In genomic region chr13:58879114-58879513, GRCh38 we compare ENCODE assay signal across 28 cellular contexts.
"Had no signal": no experiment of that assay in that cellular context is flagged by ENCODE, and none has a peak within 500 bp of the region (broad histone marks: within the 10 kb centered on the region; RNA-seq: fewer than 3 reads in every experiment).

No MANE protein-coding gene starts in this region.

- H3K9me3 ChIP-seq: ascending aorta, breast epithelium had no signal

- H3K27ac ChIP-seq: ascending aorta, breast epithelium, cardiac muscle cell, coronary artery, dorsolateral prefrontal cortex had no signal

- FAIRE-seq: frontal cortex had no signal

- H3K27me3 ChIP-seq: ascending aorta, breast epithelium, cardiac muscle cell, dorsolateral prefrontal cortex had no signal

- DNase-seq: activated CD4-positive, alpha-beta memory T cell treated with anti-CD3 and anti-CD28 coated beads for 36 hours; activated CD4-positive, alpha-beta T cell treated with anti-CD3 and anti-CD28 coated beads for 36 hours; activated CD4-positive, alpha-beta T cell treated with anti-CD3 and anti-CD28 coated beads, Interleukin-2, amount 10 ng/mL, durations not matched to agents 24 days and 14 days; activated CD4-positive, CD25-positive, alpha-beta regulatory T cell; activated CD4-positive, CD25-positive, alpha-beta regulatory T cell treated with anti-CD3 and anti-CD28 coated beads, Interleukin-2, amount 50 U/mL, for 72 hours; activated CD8-positive, alpha-beta memory T cell treated with anti-CD3 and anti-CD28 coated beads, Interleukin-2, amount 10 ng/mL, durations not matched to agents 7 days and 5 days; activated CD8-positive, alpha-beta memory T cell treated with anti-CD3 and anti-CD28 coated beads, Interleukin-2, amount 50 U/mL, for 4 hours; activated CD8-positive, alpha-beta T cell treated with anti-CD3 and anti-CD28 coated beads, Interleukin-2, amount 10 ng/mL, durations not matched to agents 7 days and 5 days; activated gamma-delta T cell; activated naive CD4-positive, alpha-beta T cell; activated naive CD4-positive, alpha-beta T cell treated with anti-CD3 and anti-CD28 coated beads, Interleukin-2, amount 10 ng/mL, durations not matched to agents 7 days and 5 days; activated naive CD8-positive, alpha-beta T cell treated with anti-CD3 and anti-CD28 coated beads, Interleukin-2, amount 10 ng/mL, durations not matched to agents 7 days and 5 days; activated T-cell treated with anti-CD3 and anti-CD28 coated beads, Interleukin-2, amount 50 U/mL, for 1 hour; activated T-cell treated with anti-CD3 and anti-CD28 coated beads, Interleukin-2, amount 50 U/mL, for 72 hours; dorsolateral prefrontal cortex; effector memory CD4-positive, alpha-beta T cell; endodermal cell; foreskin fibroblast; head of caudate nucleus; T-helper 17 cell; T1000 had no signal

- H3K4me1 ChIP-seq: ascending aorta, breast epithelium had no signal

- H3K4me3 ChIP-seq: ascending aorta, breast epithelium, cardiac muscle cell, coronary artery, dorsolateral prefrontal cortex had no signal

- H3K36me3 ChIP-seq: ascending aorta, breast epithelium, cardiac muscle cell had no signal

- ATAC-seq: activated CD4-positive, alpha-beta T cell treated with anti-CD3 and anti-CD28 coated beads for 36 hours; activated CD8-positive, alpha-beta memory T cell treated with anti-CD3 and anti-CD28 coated beads, Interleukin-2, amount 10 ng/mL, durations not matched to agents 7 days and 5 days; activated CD8-positive, alpha-beta T cell treated with anti-CD3 and anti-CD28 coated beads, Interleukin-2, amount 10 ng/mL, durations not matched to agents 7 days and 5 days; activated naive CD4-positive, alpha-beta T cell treated with anti-CD3 and anti-CD28 coated beads, Interleukin-2, amount 50 U/mL, for 72 hours; activated T-cell treated with anti-CD3 and anti-CD28 coated beads, Interleukin-2, amount 50 U/mL, for 72 hours; esophagus mucosa; T-helper 17 cell had no signal
